ENCODE assay signal across 31 cellular contexts in genomic region chr5:4335078-4335477, GRCh38.
"Had no signal": no experiment of that assay in that cellular context is flagged by ENCODE, and none has a peak within 500 bp of the region (broad histone marks: within the 10 kb centered on the region; RNA-seq: fewer than 3 reads in every experiment).

No MANE protein-coding gene starts in this region.

- ATAC-seq: naive thymus-derived CD8-positive, alpha-beta T cell; natural killer cell treated with Interleukin-12 subunit alpha and Interleukin-12 subunit beta and Interleukin-15 and Interleukin-18, amount 100 ng/mL, for 72 hours; psoas muscle; right cardiac atrium; sciatic nerve; stimulated activated memory B cell treated with anti-CD40 and anti-IgM and Interleukin-4, amounts not matched to agents 10 μg/mL and 1 μg/mL and 100 μg/mL, for 72 hours had no signal

- H3K36me3 ChIP-seq: neural progenitor cell, ovary, spleen, stomach, thoracic aorta, thyroid gland, tibial nerve, upper lobe of left lung, uterus had no signal

- DNase-seq: naive B cell; naive thymus-derived CD8-positive, alpha-beta T cell; nephron progenitor cell; occipital lobe; ovary; posterior cingulate gyrus; psoas muscle; right cardiac atrium; spleen; stimulated activated CD4-positive, alpha-beta T cell treated with anti-CD3 and anti-CD28 coated beads, Interleukin-12 subunit alpha, Interleukin-12 subunit beta, amount 100 ng/mL, for 4 hours; stimulated activated CD4-positive, alpha-beta T cell treated with anti-CD3 and anti-CD28 coated beads, Interleukin-1b, Interleukin-23, amount 100 ng/mL, for 48 hours; stimulated activated CD4-positive, alpha-beta T cell treated with anti-CD3 and anti-CD28 coated beads, Interleukin-4, amount 100 ng/mL, for 1 hour; stimulated activated CD4-positive, alpha-beta T cell treated with anti-CD3 and anti-CD28 coated beads, Interleukin-4, amount 100 ng/mL, for 4 hours; stimulated activated CD8-positive, alpha-beta memory T cell treated with anti-CD3 and anti-CD28 coated beads, Interleukin-4, amount 100 ng/mL, for 48 hours; stimulated activated naive CD4-positive, alpha-beta T cell; stomach; thyroid gland; trophoblast cell; upper lobe of left lung; uterus had no signal

- H3K4me1 ChIP-seq: parathyroid adenoma, psoas muscle, spleen, stomach, thyroid gland, tibial nerve, upper lobe of left lung, uterus had no signal

- H3K9me3 ChIP-seq: ovary, psoas muscle, thoracic aorta, thyroid gland, upper lobe of left lung, uterus had no signal

- H3K4me3 ChIP-seq: neural progenitor cell, ovary, psoas muscle, skin epidermis, smooth muscle cell, spleen, stomach, thoracic aorta, thyroid gland, tibial nerve, upper lobe of left lung, uterus had no signal

- H3K27me3 ChIP-seq: neural progenitor cell, ovary, spleen, stomach, thyroid gland, tibial nerve, upper lobe of left lung, uterus had no signal

- H3K4me1 Mint-ChIP-seq: naive B cell; naive thymus-derived CD8-positive, alpha-beta T cell; stimulated activated memory B cell treated with anti-CD40 and anti-IgM and Interleukin-4, amounts not matched to agents 10 μg/mL and 1 μg/mL and 100 μg/mL, for 72 hours had no signal

- H3K27ac ChIP-seq: neural progenitor cell, ovary, parathyroid adenoma, psoas muscle, skin epidermis, spleen, stomach, thoracic aorta, thyroid gland, tibial nerve, upper lobe of left lung, uterus had no signal

- H3K27me3 Mint-ChIP-seq: naive B cell; naive thymus-derived CD8-positive, alpha-beta T cell; natural killer cell treated with Interleukin-12 subunit alpha and Interleukin-12 subunit beta and Interleukin-15 and Interleukin-18, amount 100 ng/mL, for 72 hours; stimulated activated memory B cell treated with anti-CD40 and anti-IgM and Interleukin-4, amounts not matched to agents 10 μg/mL and 1 μg/mL and 100 μg/mL, for 72 hours; stimulated activated naive CD8-positive, alpha-beta T cell treated with anti-CD3 and anti-CD28 coated beads, Interleukin-15, Interleukin-2, amounts not matched to agents 100 ng/mL and 50 ng/mL, for 24 hours had no signal

- H3K36me3 Mint-ChIP-seq: naive B cell; naive thymus-derived CD8-positive, alpha-beta T cell; natural killer cell treated with Interleukin-12 subunit alpha and Interleukin-12 subunit beta and Interleukin-15 and Interleukin-18, amount 100 ng/mL, for 72 hours; neural progenitor cell; stimulated activated memory B cell treated with anti-CD40 and anti-IgM and Interleukin-4, amounts not matched to agents 10 μg/mL and 1 μg/mL and 100 μg/mL, for 72 hours had no signal

- H3K27ac Mint-ChIP-seq: naive B cell; naive thymus-derived CD8-positive, alpha-beta T cell; natural killer cell treated with Interleukin-12 subunit alpha and Interleukin-12 subunit beta and Interleukin-15 and Interleukin-18, amount 100 ng/mL, for 72 hours; nephron progenitor cell; neural progenitor cell; progenitor cell of endocrine pancreas; stimulated activated memory B cell treated with anti-CD40 and anti-IgM and Interleukin-4, amounts not matched to agents 10 μg/mL and 1 μg/mL and 100 μg/mL, for 72 hours; stimulated activated naive CD8-positive, alpha-beta T cell treated with anti-CD3 and anti-CD28 coated beads, Interleukin-15, Interleukin-2, amounts not matched to agents 100 ng/mL and 50 ng/mL, for 24 hours had no signal

- H3K4me3 Mint-ChIP-seq: naive B cell; naive thymus-derived CD8-positive, alpha-beta T cell; natural killer cell treated with Interleukin-12 subunit alpha and Interleukin-12 subunit beta and Interleukin-15 and Interleukin-18, amount 100 ng/mL, for 72 hours; nephron progenitor cell; neural progenitor cell; stimulated activated memory B cell treated with anti-CD40 and anti-IgM and Interleukin-4, amounts not matched to agents 10 μg/mL and 1 μg/mL and 100 μg/mL, for 72 hours; stimulated activated naive CD8-positive, alpha-beta T cell treated with anti-CD3 and anti-CD28 coated beads, Interleukin-15, Interleukin-2, amounts not matched to agents 100 ng/mL and 50 ng/mL, for 24 hours had no signal
